In genomic region chr1:27604579-27605299, GRCh38 we compare ENCODE assay signal across 9 cellular contexts. TPM values are rescaled to one million over a fixed set of nuclear protein-coding genes. Genes with fewer than 3 reads are reported as not detected.
A peak's percentile ranks its signal among the peaks of the same experiment; 100 is the strongest.
DNase-seq lines count a peak whose midpoint lies in the region; ATAC-seq and TF ChIP-seq lines count a peak whose summit lies in the region.
"Had no signal": no experiment of that assay in that cellular context is flagged by ENCODE, and none has a peak within 500 bp of the region (broad histone marks: within the 10 kb centered on the region; RNA-seq: fewer than 3 reads in every experiment).

No MANE protein-coding gene starts in this region.

- intact Hi-C loops in Calu3 (cut with micrococcal nuclease; ENCODE audit: unreplicated experiment), result loop anchor here (5.0 kb wide), 2 partner anchors 187 to 202 kb away; no protein-coding TSS in a partner anchor

- H3K9me3 ChIP-seq in MG63 (no peaks in the 10 kb centered on the region), duodenal mucosa (ENCODE audit: control insufficient read depth in 1 of 2, low read length in 2 of 2) (no peaks in the 10 kb centered on the region), neural progenitor cell (ENCODE audit: low read depth) (no peaks in the 10 kb centered on the region)

- H3K9ac ChIP-seq in duodenal mucosa (ENCODE audit: low read depth in 1 of 2, low read length in 2 of 2) (no peak overlapping the region), neural progenitor cell (no peak overlapping the region)

- DNase-seq in Calu3 (no peak), MG63 (no peak), neural progenitor cell (ENCODE audit: low spot score) (peak; percentile 53), NCI-H2196 (lab: John Stamatoyannopoulos, UW; ENCODE audit: unreplicated experiment) (no peak)

- TF ChIP-seq CTCF in Calu3 (IDR thresholded peaks at IDR 0.05; ENCODE audit: unreplicated experiment) (no peak), neural progenitor cell (IDR thresholded peaks at IDR 0.05) (no peak)

- H3K27ac Mint-ChIP-seq in Calu3 (ENCODE audit: unreplicated experiment), result no peak overlapping the region
- H3K27ac Mint-ChIP-seq in neural progenitor cell, result peak overlapping the region; percentile 25

- peaks cover 42% of the 10 kb centered on the region for H3K79me2 ChIP-seq in neural progenitor cell (ENCODE audit: low read depth)

- BruUV-seq in Calu3 (replicated peaks; lab: Mats Ljungman, UMichigan), result no TSS peak

- H3K36me3 ChIP-seq in MG63 (no peaks in the 10 kb centered on the region), duodenal mucosa (ENCODE audit: control insufficient read depth in 1 of 2, insufficient read depth in 2 of 2, low read length in 2 of 2) (no peaks in the 10 kb centered on the region), neural progenitor cell (no peaks in the 10 kb centered on the region)

- H3K27me3 ChIP-seq in MG63 (no peaks in the 10 kb centered on the region), duodenal mucosa (ENCODE audit: control insufficient read depth in 1 of 2, insufficient read depth in 2 of 2, low read length in 2 of 2) (no peaks in the 10 kb centered on the region), neural progenitor cell (no peaks in the 10 kb centered on the region)

- ATAC-seq in HG03025 (IDR thresholded peaks at IDR 0.05; ENCODE audit: low FRiP score, unreplicated experiment), result no peak
- no peak for ATAC-seq in GM18517 (IDR thresholded peaks at IDR 0.05; ENCODE audit: unreplicated experiment)
- ATAC-seq in HG02938 (IDR thresholded peaks at IDR 0.05; ENCODE audit: unreplicated experiment), result no peak

- H3K4me3 Mint-ChIP-seq in Calu3 (ENCODE audit: low read depth, unreplicated experiment) (peak overlapping the region; percentile 78), neural progenitor cell (peak overlapping the region; percentile 94)

- H3K27ac ChIP-seq in duodenal mucosa (ENCODE audit: low read depth, low read length) (no peak overlapping the region), neural progenitor cell (no peak overlapping the region)

- H3K9me3 Mint-ChIP-seq in Calu3 (ENCODE audit: low read depth, unreplicated experiment), result no peaks in the 10 kb centered on the region
- no peaks in the 10 kb centered on the region for H3K9me3 Mint-ChIP-seq in neural progenitor cell

- H3K4me1 ChIP-seq in duodenal mucosa (ENCODE audit: control insufficient read depth in 1 of 2, insufficient read depth in 2 of 2, low read length in 2 of 2) (peaks cover 26 to 35% of the 10 kb centered on the region in 2 donors), neural progenitor cell (peaks cover 62% of the 10 kb centered on the region)

- CTCF ChIA-PET in Calu3 (lab: Charles Lee), result interaction anchor here (0.5 to 4.0 kb wide), 3 partner anchors 47 to 188 kb away, joined by 3 to 57 read pairs (median 5); no protein-coding TSS in a partner anchor

- H3K27me3 Mint-ChIP-seq in Calu3 (ENCODE audit: unreplicated experiment), result no peaks in the 10 kb centered on the region
- peaks cover 13% of the 10 kb centered on the region for H3K27me3 Mint-ChIP-seq in neural progenitor cell (ENCODE audit: insufficient read depth, low read depth)

- H3K4me2 ChIP-seq in neural progenitor cell, result peak overlapping the region; percentile 98

- H3K4me1 Mint-ChIP-seq in Calu3 (ENCODE audit: low read depth, unreplicated experiment), result peaks cover 38% of the 10 kb centered on the region
- H3K4me1 Mint-ChIP-seq in neural progenitor cell, result peaks cover 37% of the 10 kb centered on the region

- H2AFZ ChIP-seq in neural progenitor cell (replicated peaks), result peak overlapping the region; percentile 87

- H4K20me1 ChIP-seq in neural progenitor cell (ENCODE audit: low read depth), result peaks cover 34% of the 10 kb centered on the region

- H3K4me3 ChIP-seq in MG63 (peak overlapping the region; percentile 94), duodenal mucosa (ENCODE audit: low read depth in 1 of 2, low read length in 2 of 2) (peak overlapping the region; percentile 26 to 40), neural progenitor cell (peak overlapping the region; percentile 99)

- peaks cover 67% of the 10 kb centered on the region for H3F3A ChIP-seq in neural progenitor cell (ENCODE audit: low read depth)

- H3K36me3 Mint-ChIP-seq in Calu3 (ENCODE audit: insufficient read depth, unreplicated experiment) (peaks cover 31% of the 10 kb centered on the region), neural progenitor cell (no peaks in the 10 kb centered on the region)

RNA-seq across cellular contexts. Expression of gene AHDC1, which starts 0.8 kb away (rescaled TPM):
- total RNA-seq in Calu3 (2022), result 20.8 and 21.5 TPM in 2 replicates
- 10.4 and 11.5 TPM in 2 replicates for total RNA-seq in MG63 (2014; rRNA removed; shearing (Covaris generic); ENCODE audit: low replicate concordance)
- 7.0 and 26.5 TPM in 2 replicates for total RNA-seq in neural progenitor cell (ENCODE audit: low replicate concordance)

RNA-seq across cellular contexts. Expression of gene FGR, which starts 30.2 kb away (rescaled TPM):
- total RNA-seq in Calu3 (2022) (not detected in 2 replicates), neural progenitor cell (ENCODE audit: low replicate concordance) (not detected in 2 replicates)
- total RNA-seq in MG63 (2014; rRNA removed; shearing (Covaris generic); ENCODE audit: low replicate concordance), result not detected in 2 replicates
- total RNA-seq: RPMI7951 had no signal

Comparison
In these comparisons a context has a peak if more than half of its experiments do, and no peak if none do; other contexts are left out.
1. H3K4me3 ChIP-seq: peak in every context shown above with its lines; median percentile 99 in neural progenitor cell; 94 in MG63; 33 in duodenal mucosa.